15 cellular contexts compared by ENCODE assay signal in genomic region chr1:12715896-12716437, GRCh38. TPM values are rescaled to one million over a fixed set of nuclear protein-coding genes. Genes with fewer than 3 reads are reported as not detected.
A peak's percentile ranks its signal among the peaks of the same experiment; 100 is the strongest.
DNase-seq lines count a peak whose midpoint lies in the region; TF ChIP-seq lines count a peak whose summit lies in the region.
"Had no signal": no experiment of that assay in that cellular context is flagged by ENCODE, and none has a peak within 500 bp of the region (broad histone marks: within the 10 kb centered on the region; RNA-seq: fewer than 3 reads in every experiment).

TSS of gene AADACL3 (plus strand) at chr1:12716110. CDS start at chr1:12716177, 67 bp downstream.

- no peak within 1 kb of the TSS for H3K4me3 ChIP-seq in HL-60 (replicated peaks; ENCODE audit: insufficient read depth, low read length)
- no peak within 1 kb of the TSS for H3K4me3 ChIP-seq in endodermal cell (ENCODE audit: low read length)
- no peak within 1 kb of the TSS for H3K4me3 ChIP-seq in suprapubic skin
- H3K4me3 ChIP-seq: HAP-1, PC-9 had no signal

- CTCF ChIA-PET in MCF 10A (lab: Yijun Ruan, JAX): no interaction called here

- no peak within 1 kb of the TSS for H3K4me3 Mint-ChIP-seq in endodermal cell
- H3K4me3 Mint-ChIP-seq in MCF 10A (ENCODE audit: unreplicated experiment): no peak within 1 kb of the TSS

- peaks cover 29% of the 10 kb centered on the region for H3K4me1 Mint-ChIP-seq in endodermal cell
- H3K4me1 Mint-ChIP-seq in MCF 10A (ENCODE audit: insufficient read depth, unreplicated experiment): no peaks in the 10 kb centered on the region

- H3K4me1 ChIP-seq in endodermal cell (ENCODE audit: control insufficient read depth, insufficient read depth, low read length) (no peaks in the 10 kb centered on the region), suprapubic skin (no peaks in the 10 kb centered on the region)
- H3K4me1 ChIP-seq: Caco-2, HAP-1 had no signal

- H3K36me3 ChIP-seq in endodermal cell (ENCODE audit: control insufficient read depth, insufficient read depth, low read length) (no peaks in the 10 kb centered on the region), suprapubic skin (no peaks in the 10 kb centered on the region)
- H3K36me3 ChIP-seq: HAP-1 had no signal

- 92 to 93% methylated on average over 6 to 8 of the region's 8 CpGs for WGBS in endodermal cell (ENCODE audit: insufficient coverage in 1 of 2, insufficient read length in 1 of 2), 2 experiments
- WGBS in suprapubic skin: 81% methylated on average over 3 of the region's 8 CpGs

- H3K27me3 ChIP-seq in HL-60 (ENCODE audit: insufficient read depth, poor library complexity, severe bottlenecking) (no peaks in the 10 kb centered on the region), endodermal cell (ENCODE audit: control insufficient read depth, insufficient read depth, low read length, poor library complexity, severe bottlenecking) (no peaks in the 10 kb centered on the region), suprapubic skin (peaks cover 3% of the 10 kb centered on the region)

- H3K27me3 Mint-ChIP-seq in endodermal cell (ENCODE audit: insufficient read depth): no peaks in the 10 kb centered on the region
- no peaks in the 10 kb centered on the region for H3K27me3 Mint-ChIP-seq in MCF 10A (ENCODE audit: insufficient read depth, unreplicated experiment)

- H3K9me3 ChIP-seq in endodermal cell (ENCODE audit: control insufficient read depth, low read length) (no peaks in the 10 kb centered on the region), suprapubic skin (no peaks in the 10 kb centered on the region)
- H3K9me3 ChIP-seq: Caco-2, HAP-1 had no signal

- intact Hi-C loops in MCF 10A (cut with micrococcal nuclease): no loop called here

- DNase-seq in HL-60 (ENCODE audit: low read depth in 1 of 2, low spot score in 1 of 2) (no peak), endodermal cell (peak; percentile 59), kidney tubule cell (ENCODE audit: low spot score) (peak; percentile 11), suprapubic skin (ENCODE audit: low spot score in 2 of 2) (no peak), MCF 10A (ENCODE audit: unreplicated experiment) (no peak), H4 (ENCODE audit: low spot score) (no peak)
- DNase-seq in activated CD4-positive, CD25-positive, alpha-beta regulatory T cell treated with anti-CD3 and anti-CD28 coated beads, Interleukin-2, amount 50 U/mL, for 72 hours: no peak
- DNase-seq: Caco-2, DMS153, KBM-7, NCI-H1436, NCI-H2029, NCI-H510A, PC-9 had no signal

- H3K9ac ChIP-seq in endodermal cell (ENCODE audit: extremely low read depth, low read length, poor library complexity, severe bottlenecking): no peak within 1 kb of the TSS

- TF ChIP-seq POLR2A in suprapubic skin (IDR thresholded peaks at IDR 0.05): no peak

- H3K27ac ChIP-seq in HL-60 (replicated peaks) (peak within 1 kb of the TSS; percentile 63), endodermal cell (ENCODE audit: low read depth, low read length) (no peak within 1 kb of the TSS), suprapubic skin (no peak within 1 kb of the TSS)
- H3K27ac ChIP-seq: PC-9 had no signal

- H3K36me3 Mint-ChIP-seq in endodermal cell (ENCODE audit: low read depth): no peaks in the 10 kb centered on the region
- peaks cover 6% of the 10 kb centered on the region for H3K36me3 Mint-ChIP-seq in MCF 10A (ENCODE audit: insufficient read depth, unreplicated experiment)

- BruUV-seq in MCF 10A (replicated peaks; lab: Mats Ljungman, UMichigan): no TSS peak

- no peaks in the 10 kb centered on the region for H3K9me3 Mint-ChIP-seq in endodermal cell
- H3K9me3 Mint-ChIP-seq in MCF 10A (ENCODE audit: unreplicated experiment): no peaks in the 10 kb centered on the region

- H3K27ac Mint-ChIP-seq in endodermal cell (no peak within 1 kb of the TSS), MCF 10A (ENCODE audit: low read depth, unreplicated experiment) (no peak within 1 kb of the TSS)

- TF ChIP-seq CTCF in HL-60 (IDR thresholded peaks at IDR 0.05; ENCODE audit: insufficient read depth, low read length) (no peak), endodermal cell (conservative IDR thresholded peaks at IDR 0.05) (no peak), suprapubic skin (IDR thresholded peaks at IDR 0.05) (no peak), MCF 10A (IDR thresholded peaks at IDR 0.05; ENCODE audit: unreplicated experiment) (no peak)

- no peak for TF ChIP-seq EP300 in suprapubic skin (IDR thresholded peaks at IDR 0.05)

- POLR2A ChIA-PET in MCF 10A (lab: Yijun Ruan, JAX): no interaction called here

RNA-seq across cellular contexts. Expression of gene AADACL3, which starts in this region (rescaled TPM):
- total RNA-seq in endodermal cell (under 1 TPM in 1 of 2 donors, not detected in 1; 0.24 TPM), suprapubic skin (10 to 100 TPM; 11.6 to 70.4 (median 29.8) TPM), MCF 10A (2022) (not detected in 2 replicates)
- polyA plus RNA-seq in endodermal cell (2013, experiment 1 of 2): not detected
- not detected for polyA plus RNA-seq in endodermal cell (2013, experiment 2 of 2)
- total RNA-seq in H4 (2014; rRNA removed; shearing (Covaris generic)): not detected in 2 replicates
- total RNA-seq: Caco-2, PC-9 had no signal

Comparison
In these comparisons a context has a peak if more than half of its experiments do, and no peak if none do; other contexts are left out.
1. RNA of gene AADACL3 (total RNA-seq): 11.6 to 70.4 TPM in suprapubic skin; 0.24 TPM in endodermal cell, not detected in MCF 10A and not detected in H4; every median in the first group is over 10 times any median in the second.
2. Peak in DNase-seq in endodermal cell; RNA of the gene not detected or under 1 TPM.